Comparison of ENCODE assay signal across 13 cellular contexts in the genomic region with DNA sequence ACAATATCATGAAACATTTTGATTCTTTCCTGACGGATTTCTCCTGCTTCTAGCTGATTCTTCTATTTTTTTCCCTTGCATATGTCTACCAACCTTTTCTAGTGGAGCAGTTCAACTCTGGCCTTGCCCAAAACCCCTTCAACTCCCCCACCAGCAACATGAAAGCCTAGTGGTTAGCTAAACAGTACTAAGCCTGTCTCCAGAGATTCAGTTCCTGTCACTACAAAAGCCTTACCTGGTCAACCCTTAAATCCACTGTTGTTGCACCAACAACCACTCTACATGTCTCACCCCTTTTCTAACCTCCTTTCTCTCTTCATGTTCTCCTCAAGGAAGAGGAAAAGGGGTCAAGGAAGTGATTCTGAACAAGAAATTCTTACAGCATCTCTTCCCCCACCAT.
DNase-seq lines count a peak whose midpoint lies in the region; ATAC-seq and TF ChIP-seq lines count a peak whose summit lies in the region.
"Had no signal": no experiment of that assay in that cellular context is flagged by ENCODE, and none has a peak within 500 bp of the region (broad histone marks: within the 10 kb centered on the region; RNA-seq: fewer than 3 reads in every experiment).

No MANE protein-coding gene starts in this region.

- H3K4me1 Mint-ChIP-seq in T-helper 17 cell, result peaks cover 9% of the 10 kb centered on the region

- peak overlapping the region; percentile 9 for H3K4me3 Mint-ChIP-seq in T-helper 17 cell
- H3K4me3 Mint-ChIP-seq: activated naive CD8-positive, alpha-beta T cell treated with anti-CD3 and anti-CD28 coated beads, Interleukin-2, amount 50 U/mL, for 24 hours; neural progenitor cell had no signal

- in situ Hi-C loops in GM13977 (cut with MboI; ENCODE audit: low pct_unique_long_range_greater_than_20kb, low sequenced_read_pairs, unreplicated experiment), result no loop called here

- no peaks in the 10 kb centered on the region for H3K9me3 ChIP-seq in T-helper 17 cell (ENCODE audit: control insufficient read depth, low read length, poor library complexity, severe bottlenecking)

- peak; percentile 38 for ATAC-seq in GM18861 (IDR thresholded peaks at IDR 0.05; ENCODE audit: unreplicated experiment)
- peak; percentile 53 for ATAC-seq in GM21528 (IDR thresholded peaks at IDR 0.05; ENCODE audit: low FRiP score, unreplicated experiment)
- ATAC-seq in HG03045 (IDR thresholded peaks at IDR 0.05; ENCODE audit: unreplicated experiment), result peak; percentile 44
- no peak for ATAC-seq in T-helper 17 cell
- ATAC-seq in activated CD4-positive, CD25-positive, alpha-beta regulatory T cell treated with anti-CD3 and anti-CD28 coated beads, Interleukin-2, amount 50 U/mL, for 24 hours, result no peak
- ATAC-seq: left cardiac atrium had no signal

- DNase-seq in T-helper 17 cell (no peak), GM13977 (ENCODE audit: low spot score) (no peak)
- no peak for DNase-seq in stimulated activated CD4-positive, alpha-beta T cell treated with anti-CD3 and anti-CD28 coated beads, Interleukin-12 subunit alpha, Interleukin-12 subunit beta, amount 100 ng/mL, for 4 hours
- no peak for DNase-seq in activated CD8-positive, alpha-beta memory T cell treated with anti-CD3 and anti-CD28 coated beads, Interleukin-2, amount 50 U/mL, for 4 hours
- DNase-seq: activated naive CD8-positive, alpha-beta T cell treated with anti-CD3 and anti-CD28 coated beads, Interleukin-2, amount 50 U/mL, for 24 hours; dorsolateral prefrontal cortex; left cardiac atrium; NCI-H2081 had no signal

- H3K27me3 Mint-ChIP-seq in T-helper 17 cell, result peaks cover 8% of the 10 kb centered on the region
- H3K27me3 Mint-ChIP-seq: activated naive CD8-positive, alpha-beta T cell treated with anti-CD3 and anti-CD28 coated beads, Interleukin-2, amount 50 U/mL, for 24 hours had no signal

- peak overlapping the region; percentile 83 for H3K27ac Mint-ChIP-seq in T-helper 17 cell
- H3K27ac Mint-ChIP-seq: activated naive CD8-positive, alpha-beta T cell treated with anti-CD3 and anti-CD28 coated beads, Interleukin-2, amount 50 U/mL, for 24 hours; neural progenitor cell had no signal

- no peak for TF ChIP-seq CTCF in GM13977 (IDR thresholded peaks at IDR 0.05; ENCODE audit: extremely low read depth, insufficient read depth, missing control alignments)

- no peaks in the 10 kb centered on the region for H3K36me3 Mint-ChIP-seq in T-helper 17 cell (ENCODE audit: low read depth)
- H3K36me3 Mint-ChIP-seq: neural progenitor cell had no signal

Comparison
In these comparisons a context has a peak if more than half of its experiments do, and no peak if none do; other contexts are left out.
1. ATAC-seq: peak in GM18861 (single experiment), GM21528 (single experiment) and HG03045 (single experiment); none in T-helper 17 cell (single experiment) and activated CD4-positive, CD25-positive, alpha-beta regulatory T cell treated with anti-CD3 and anti-CD28 coated beads, Interleukin-2, amount 50 U/mL, for 24 hours (0 of 2).